Comparison of ENCODE assay signal across 8 cellular contexts in genomic region chr16:31073823-31074072, GRCh38. TPM values are rescaled to one million over a fixed set of nuclear protein-coding genes. Genes with fewer than 3 reads are reported as not detected.
DNase-seq lines count a peak whose midpoint lies in the region; ATAC-seq and TF ChIP-seq lines count a peak whose summit lies in the region.

No MANE protein-coding gene starts in this region.

- peak overlapping the region; percentile 82 for H3K4me3 ChIP-seq in fibroblast of the aortic adventitia (ENCODE audit: low read depth, low read length)
- peak overlapping the region; percentile 76 for H3K4me3 ChIP-seq in smooth muscle cell

- 0% methylated on average over 7 of the region's 7 CpGs for WGBS in smooth muscle cell (ENCODE audit: low lambda C conversion rate)

- H3K36me3 ChIP-seq in smooth muscle cell (ENCODE audit: low read depth): no peaks in the 10 kb centered on the region

- H3K79me2 ChIP-seq in smooth muscle cell (ENCODE audit: low read depth): peaks cover 66% of the 10 kb centered on the region

- peak overlapping the region; percentile 50 for H2AFZ ChIP-seq in smooth muscle cell (ENCODE audit: low read depth)

- H3K4me2 ChIP-seq in smooth muscle cell: peak overlapping the region; percentile 85

- H3K9ac ChIP-seq in smooth muscle cell (ENCODE audit: low read depth): peak overlapping the region; percentile 92

- DNase-seq in NCI-H748 treated with DMSO at 0.1 percent for 48 hours (lab: John Stamatoyannopoulos, UW) (peak; percentile 57), NCI-H748 (lab: John Stamatoyannopoulos, UW; ENCODE audit: unreplicated experiment) (no peak), fibroblast of the aortic adventitia (ENCODE audit: low read depth) (no peak), smooth muscle cell (lab: John Stamatoyannopoulos, UW; ENCODE audit: unreplicated experiment) (no peak), AG20443 (ENCODE audit: low spot score) (no peak)

- no peaks in the 10 kb centered on the region for H3F3A ChIP-seq in smooth muscle cell (ENCODE audit: low read depth)

- no peaks in the 10 kb centered on the region for H3K27me3 ChIP-seq in smooth muscle cell (ENCODE audit: low read depth)

- peaks cover 15% of the 10 kb centered on the region for H3K4me1 ChIP-seq in smooth muscle cell (ENCODE audit: low read depth)

- no peaks in the 10 kb centered on the region for H3K9me3 ChIP-seq in smooth muscle cell (replicated peaks; ENCODE audit: low read depth)

- ATAC-seq in HG03108 (IDR thresholded peaks at IDR 0.05; ENCODE audit: unreplicated experiment) (no peak), HG03439 (IDR thresholded peaks at IDR 0.05; ENCODE audit: unreplicated experiment) (no peak)

- TF ChIP-seq CTCF in fibroblast of the aortic adventitia (IDR thresholded peaks at IDR 0.05; ENCODE audit: insufficient read depth, low read length) (no peak), smooth muscle cell (IDR thresholded peaks at IDR 0.05; ENCODE audit: borderline replicate concordance, insufficient read depth, poor library complexity, severe bottlenecking) (no peak)

- peak; percentile 43; the same call in 1 of the 2 replicates for TF ChIP-seq POLR2A in Raji (IDR thresholded peaks at IDR 0.05; ENCODE audit: insufficient read depth, low read depth, low read length)

- H4K20me1 ChIP-seq in smooth muscle cell (ENCODE audit: low read depth): peaks cover 4% of the 10 kb centered on the region

- H3K27ac ChIP-seq in smooth muscle cell (ENCODE audit: low read depth): peak overlapping the region; percentile 94

RNA-seq across cellular contexts. Expression of gene ZNF668, which starts 0.3 kb away (rescaled TPM):
- total RNA-seq in fibroblast of the aortic adventitia (ENCODE audit: low replicate concordance): 4.6 and 12.3 TPM in 2 replicates
- total RNA-seq in smooth muscle cell: 7.3 and 9.0 TPM in 2 replicates
- 20.1 and 21.0 TPM in 2 replicates for polyA plus RNA-seq in smooth muscle cell

RNA-seq across cellular contexts. Expression of gene ZNF646, which starts 0.5 kb away (rescaled TPM):
- total RNA-seq in fibroblast of the aortic adventitia (ENCODE audit: low replicate concordance): 5.8 and 16.2 TPM in 2 replicates
- 5.7 and 8.1 TPM in 2 replicates for total RNA-seq in smooth muscle cell
- 5.4 and 7.3 TPM in 2 replicates for polyA plus RNA-seq in smooth muscle cell

RNA-seq across cellular contexts. Expression of gene PRSS53, which starts 15.0 kb away (rescaled TPM):
- total RNA-seq in fibroblast of the aortic adventitia (ENCODE audit: low replicate concordance) (1.6 and 2.8 TPM in 2 replicates), smooth muscle cell (5.1 and 6.3 TPM in 2 replicates)
- polyA plus RNA-seq in smooth muscle cell: 0.66 and 1.1 TPM in 2 replicates

RNA-seq across cellular contexts. Expression of gene VKORC1, which starts 20.8 kb away (rescaled TPM):
- 56.3 and 146 TPM in 2 replicates for total RNA-seq in fibroblast of the aortic adventitia (ENCODE audit: low replicate concordance)
- total RNA-seq in smooth muscle cell: 232 and 253 TPM in 2 replicates
- 340 and 394 TPM in 2 replicates for polyA plus RNA-seq in smooth muscle cell

RNA-seq across cellular contexts. Expression of gene BCKDK, which starts 34.4 kb away (rescaled TPM):
- total RNA-seq in fibroblast of the aortic adventitia (ENCODE audit: low replicate concordance) (16.9 and 39.5 TPM in 2 replicates), smooth muscle cell (32.1 and 40.5 TPM in 2 replicates)
- polyA plus RNA-seq in smooth muscle cell: 82.6 and 87.9 TPM in 2 replicates
